In genomic region chr2:173307287-173307686, GRCh38 we compare ENCODE assay signal across 1 cellular context.
TF ChIP-seq lines count a peak whose summit lies in the region.

No MANE protein-coding gene starts in this region.

TF ChIP-seq in WTC11, 78 proteins besides CTCF, POLR2A, EP300 and RAD21 (continued from another document):
- TF ChIP-seq ZNF532 (CRISPR knock-in tag; IDR thresholded peaks at IDR 0.05; ENCODE audit: borderline replicate concordance) (no peak), ZNF281 (CRISPR knock-in tag; IDR thresholded peaks at IDR 0.05) (no peak), FOXP4 (CRISPR knock-in tag; IDR thresholded peaks at IDR 0.05) (no peak), ZBTB21 (CRISPR knock-in tag; IDR thresholded peaks at IDR 0.05; ENCODE audit: borderline replicate concordance) (no peak), TEAD1 (CRISPR knock-in tag; IDR thresholded peaks at IDR 0.05) (no peak), ERG (CRISPR knock-in tag; IDR thresholded peaks at IDR 0.05) (no peak), USF1 (CRISPR knock-in tag; IDR thresholded peaks at IDR 0.05) (no peak), SMAD4 (CRISPR knock-in tag; IDR thresholded peaks at IDR 0.05) (no peak), ARID4B (CRISPR knock-in tag; IDR thresholded peaks at IDR 0.05; ENCODE audit: borderline replicate concordance) (no peak), ESRRA (CRISPR knock-in tag; IDR thresholded peaks at IDR 0.05; ENCODE audit: borderline replicate concordance) (no peak), AFF4 (CRISPR knock-in tag; IDR thresholded peaks at IDR 0.05; ENCODE audit: borderline replicate concordance) (no peak), PRDM15 (CRISPR knock-in tag; IDR thresholded peaks at IDR 0.05) (no peak), CREM (CRISPR knock-in tag; IDR thresholded peaks at IDR 0.05) (no peak), MAX (CRISPR knock-in tag; IDR thresholded peaks at IDR 0.05) (no peak), TEAD4 (CRISPR knock-in tag; IDR thresholded peaks at IDR 0.05) (no peak), CREB1 (CRISPR knock-in tag; IDR thresholded peaks at IDR 0.05) (no peak)
